9 cellular contexts compared by ENCODE assay signal in the genomic region with DNA sequence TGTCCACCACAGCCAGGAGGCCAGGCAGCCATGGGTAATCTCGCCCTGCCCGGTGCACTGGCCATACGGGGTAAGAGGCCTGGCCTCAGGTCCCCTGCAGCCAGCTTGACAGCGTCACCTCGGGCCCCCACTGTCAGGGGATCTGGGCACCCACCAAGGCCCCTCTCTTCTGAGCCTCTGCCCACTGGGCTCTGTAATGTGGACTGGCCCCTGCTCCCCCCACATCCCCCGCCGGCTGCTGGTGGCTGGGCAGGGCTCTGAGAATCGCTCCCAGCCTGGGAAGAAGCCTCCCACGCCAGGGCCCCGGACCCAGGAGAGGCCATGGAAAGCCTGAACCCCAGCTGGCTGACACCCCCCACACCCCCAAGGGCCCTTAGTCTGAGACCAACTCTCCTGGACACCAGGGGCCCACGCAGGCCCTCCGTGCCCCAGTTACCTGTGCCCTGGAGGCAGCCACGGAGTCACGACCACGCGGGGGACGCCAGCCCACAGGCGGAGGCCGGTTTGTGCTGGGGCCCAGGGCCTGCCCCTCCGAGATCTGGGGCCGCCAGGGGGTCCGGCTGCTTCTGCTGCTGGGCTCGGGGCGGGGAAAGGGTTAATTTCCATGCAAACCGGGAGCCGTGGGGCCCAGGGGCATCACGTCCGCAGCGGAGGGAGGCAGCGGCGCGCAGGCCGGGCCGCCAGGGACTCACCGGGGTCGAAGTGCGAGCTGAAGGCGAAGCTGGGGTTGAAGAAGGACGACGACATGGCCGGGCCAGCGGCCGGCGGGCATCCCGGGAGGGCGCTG. TPM values are rescaled to one million over a fixed set of nuclear protein-coding genes. Genes with fewer than 3 reads are reported as not detected.
DNase-seq lines count a peak whose midpoint lies in the region; ATAC-seq lines count a peak whose summit lies in the region.
"Had no signal": no experiment of that assay in that cellular context is flagged by ENCODE, and none has a peak within 500 bp of the region (broad histone marks: within the 10 kb centered on the region; RNA-seq: fewer than 3 reads in every experiment).

TSS of gene PVALEF (plus strand) at position 262 of the 787 bp plus-strand sequence. CDS start 15,720 bp downstream, outside the sequence.

- H3K4me3 ChIP-seq in SJCRH30 (peak within 1 kb of the TSS; percentile 91), trophoblast cell (ENCODE audit: low read depth, low read length) (peak within 1 kb of the TSS; percentile 25)

- no peak within 1 kb of the TSS for H2BK12ac ChIP-seq in trophoblast cell (ENCODE audit: low read length)

- H3K79me1 ChIP-seq in trophoblast cell (ENCODE audit: low read length), result no peaks in the 10 kb centered on the region

- H3K23ac ChIP-seq in trophoblast cell (ENCODE audit: low read length), result no peak within 1 kb of the TSS

- intact Hi-C loops in left cardiac atrium (cut with DNase I), result no loop called here

- H3K27me3 ChIP-seq in SJCRH30, result no peaks in the 10 kb centered on the region
- H3K27me3 ChIP-seq in trophoblast cell (ENCODE audit: insufficient read depth, low read length), result peaks cover 17% of the 10 kb centered on the region

- H4K8ac ChIP-seq in trophoblast cell (ENCODE audit: low read depth, low read length), result no peak within 1 kb of the TSS

- no peak within 1 kb of the TSS for H3K14ac ChIP-seq in trophoblast cell (ENCODE audit: low read length)

- H2AFZ ChIP-seq in trophoblast cell (ENCODE audit: insufficient read depth, low read length, poor library complexity), result no peak within 1 kb of the TSS

- no peak within 1 kb of the TSS for H3K9ac ChIP-seq in trophoblast cell (ENCODE audit: low read length)
- H3K9ac ChIP-seq: KMS-11 had no signal

- H3K9me3 ChIP-seq in SJCRH30 (replicated peaks), result no peaks in the 10 kb centered on the region
- peaks cover 7% of the 10 kb centered on the region for H3K9me3 ChIP-seq in trophoblast cell (ENCODE audit: insufficient read depth, low read depth, low read length)

- H3K36me3 ChIP-seq in SJCRH30 (no peaks in the 10 kb centered on the region), trophoblast cell (ENCODE audit: control insufficient read depth in 1 of 2, insufficient read depth in 2 of 2, low read length in 2 of 2) (no peaks in the 10 kb centered on the region)

- H2AK5ac ChIP-seq in trophoblast cell (ENCODE audit: low read length), result no peak within 1 kb of the TSS

- H4K91ac ChIP-seq in trophoblast cell (ENCODE audit: low read depth, low read length), result no peak within 1 kb of the TSS

- no peak within 1 kb of the TSS for H3K18ac ChIP-seq in trophoblast cell (ENCODE audit: low read length)

- H3K79me2 ChIP-seq in trophoblast cell (ENCODE audit: control insufficient read depth, insufficient read depth, low read length, poor library complexity), result no peaks in the 10 kb centered on the region

- peak within 1 kb of the TSS; percentile 97 for H3K27ac ChIP-seq in SJCRH30
- no peak within 1 kb of the TSS for H3K27ac ChIP-seq in trophoblast cell (ENCODE audit: low read depth, low read length)
- H3K27ac ChIP-seq: KMS-11 had no signal

- ATAC-seq in left cardiac atrium (peak; percentile 15 to 21), HG02763 (IDR thresholded peaks at IDR 0.05; ENCODE audit: unreplicated experiment) (no peak)

- H2BK5ac ChIP-seq in trophoblast cell (ENCODE audit: low read depth, low read length, poor library complexity), result no peak within 1 kb of the TSS

- DNase-seq in CD1c-positive myeloid dendritic cell (ENCODE audit: extremely low spot score), result peak; percentile 10
- DNase-seq in SJCRH30, result peak; percentile 81 to 83
- no peak for DNase-seq in left cardiac atrium
- peak in 1 of 2 donors; percentile 21 for DNase-seq in trophoblast cell
- DNase-seq in GF-D8 (lab: John Stamatoyannopoulos, UW), result no peak
- no peak for DNase-seq in NAMALWA (ENCODE audit: low spot score)
- no peak for DNase-seq in foreskin melanocyte

- H2BK120ac ChIP-seq in trophoblast cell (ENCODE audit: insufficient read depth, low read length, poor library complexity), result no peak within 1 kb of the TSS

- H3K4me2 ChIP-seq in trophoblast cell (ENCODE audit: low read length), result peak within 1 kb of the TSS; percentile 46
- H3K4me2 ChIP-seq: KMS-11 had no signal

- WGBS in trophoblast cell (ENCODE audit: extremely low coverage, insufficient coverage, insufficient read length), result no CpG with 5 or more reads among the region's 46 CpGs

- H3K4me1 ChIP-seq in SJCRH30, result peaks cover 28% of the 10 kb centered on the region
- no peaks in the 10 kb centered on the region for H3K4me1 ChIP-seq in trophoblast cell (ENCODE audit: control insufficient read depth in 1 of 2, insufficient read depth in 2 of 2, low read length in 2 of 2)

- no peak within 1 kb of the TSS for H3K4ac ChIP-seq in trophoblast cell (ENCODE audit: low read depth, low read length)

- no peak within 1 kb of the TSS for H4K12ac ChIP-seq in trophoblast cell (ENCODE audit: low read depth, low read length)

RNA-seq across cellular contexts. Expression of gene PVALEF, which starts in this region (rescaled TPM):
- 0.43 and 0.61 TPM in 2 replicates for total RNA-seq in SJCRH30 (2014; rRNA removed; shearing (Covaris generic))
- not detected for total RNA-seq in left cardiac atrium
- not detected in 2 replicates for polyA plus RNA-seq in trophoblast cell (2013)

Comparison
In these comparisons a context has a peak if more than half of its experiments do, and no peak if none do; other contexts are left out.
1. Peak in DNase-seq, H3K4me3 ChIP-seq and H3K27ac ChIP-seq in SJCRH30; RNA of the gene not detected or under 1 TPM.
2. Peak in ATAC-seq in left cardiac atrium; RNA of the gene not detected or under 1 TPM.